ENCODE assay signal across 8 cellular contexts in the genomic region with DNA sequence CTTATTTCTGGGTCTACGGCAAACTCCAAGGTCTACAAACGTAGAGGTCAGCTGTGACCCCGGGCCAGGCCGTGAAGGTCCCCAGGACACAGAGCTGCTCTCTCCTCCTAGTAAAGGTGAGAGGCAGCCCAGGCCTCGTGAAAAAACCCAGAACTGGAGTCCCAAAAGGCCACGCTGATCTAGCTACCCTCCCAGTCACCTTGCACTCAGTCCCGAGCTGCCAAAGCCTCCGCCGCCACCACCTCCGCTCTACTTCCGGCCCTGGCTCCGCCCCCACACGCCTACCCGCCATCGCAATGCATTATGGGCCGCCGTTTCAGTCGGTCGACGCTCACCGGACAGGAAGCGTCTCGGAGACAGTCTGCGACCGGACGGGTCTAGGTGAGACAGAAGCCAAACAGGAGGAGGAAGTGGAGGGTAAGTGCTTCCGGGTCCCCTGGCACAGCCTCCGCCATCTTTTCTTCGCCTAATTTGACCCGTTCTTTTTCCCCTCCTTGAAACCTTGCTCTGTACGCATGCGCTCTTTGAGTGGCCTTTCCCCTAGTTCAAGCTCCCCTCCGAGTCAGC. TPM values are rescaled to one million over a fixed set of nuclear protein-coding genes. Genes with fewer than 3 reads are reported as not detected.
DNase-seq lines count a peak whose midpoint lies in the region; ATAC-seq lines count a peak whose summit lies in the region.

Gene ATP5PF, minus strand, starts transcription at position 251 of the 567 bp plus-strand sequence. CDS start 5,110 bp downstream, outside the sequence.
Gene GABPA, plus strand, starts transcription at position 319 of the 567 bp plus-strand sequence. CDS start 6,627 bp downstream, outside the sequence.

- H3K9me3 ChIP-seq in CD8-positive, alpha-beta memory T cell (ENCODE audit: low read length): no peaks in the 10 kb centered on the region
- no peaks in the 10 kb centered on the region for H3K9me3 ChIP-seq in effector memory CD4-positive, alpha-beta T cell (ENCODE audit: control insufficient read depth, low read length)

- peak within 1 kb of the TSS; percentile 97 to 100 (median 100) for H3K27ac Mint-ChIP-seq in CD8-positive, alpha-beta memory T cell

- peak; percentile 85 for ATAC-seq in GM19468 (IDR thresholded peaks at IDR 0.05; ENCODE audit: extremely low read depth, unreplicated experiment)

- peak within 1 kb of the TSS; percentile 91 for H3K27ac ChIP-seq in CD8-positive, alpha-beta memory T cell (ENCODE audit: low read depth, low read length)
- peak within 1 kb of the TSS; percentile 98 for H3K27ac ChIP-seq in effector memory CD4-positive, alpha-beta T cell (ENCODE audit: insufficient read depth, low read length, poor library complexity, severe bottlenecking)

- no peaks in the 10 kb centered on the region for H3K27me3 Mint-ChIP-seq in CD8-positive, alpha-beta memory T cell

- peak within 1 kb of the TSS; percentile 93 for H3K4me3 ChIP-seq in CD8-positive, alpha-beta memory T cell (ENCODE audit: low read length)
- H3K4me3 ChIP-seq in effector memory CD4-positive, alpha-beta T cell (ENCODE audit: insufficient read depth, low read depth, low read length, poor library complexity, severe bottlenecking): peak within 1 kb of the TSS; percentile 95

- peak; percentile 96 to 98 (median 97) for DNase-seq in CD8-positive, alpha-beta memory T cell
- peak; percentile 94 for DNase-seq in HS-5 (ENCODE audit: low read depth)
- DNase-seq in NK-92 treated with Interleukin-12 subunit alpha and Interleukin-12 subunit beta, amount 100 ng/mL, for 24 hours (lab: John Stamatoyannopoulos, UW): peak; percentile 94
- DNase-seq in activated CD8-positive, alpha-beta memory T cell treated with anti-CD3 and anti-CD28 coated beads for 24 hours: peak; percentile 99
- peak; percentile 94 to 96 (median 95) for DNase-seq in effector memory CD4-positive, alpha-beta T cell
- DNase-seq in lung microvascular endothelial cell (ENCODE audit: low read depth in 2 of 2): peak; percentile 99
- peak; percentile 92 to 96 (median 93) for DNase-seq in stimulated activated CD4-positive, alpha-beta T cell treated with anti-CD3 and anti-CD28 coated beads, TNF-alpha, amount 100 ng/mL, for 48 hours (ENCODE audit: low read depth in 3 of 3)

- H3K4me1 Mint-ChIP-seq in CD8-positive, alpha-beta memory T cell: peaks cover 54 to 74% (median 69%) of the 10 kb centered on the region in 3 donors

- CTCF ChIA-PET in CD8-positive, alpha-beta memory T cell (lab: Charles Lee): interaction anchor here (0.6 to 2.3 kb wide), 4 partner anchors 9 to 130 kb away, joined by 3 to 16 read pairs (median 3); no protein-coding TSS in a partner anchor

- POLR2A ChIA-PET in CD8-positive, alpha-beta memory T cell (lab: Charles Lee): interaction anchor here (0.6 to 1.6 kb wide), 4 partner anchors 127 to 303 kb away, joined by 3 to 10 read pairs (median 4); partner anchors contain the start of gene MRPL39

- peaks cover 17% of the 10 kb centered on the region for H3K4me1 ChIP-seq in CD8-positive, alpha-beta memory T cell (ENCODE audit: insufficient read depth, low read length)
- H3K4me1 ChIP-seq in effector memory CD4-positive, alpha-beta T cell (ENCODE audit: control insufficient read depth, insufficient read depth, low read length, poor library complexity, severe bottlenecking): peaks cover 4% of the 10 kb centered on the region

- peak within 1 kb of the TSS; percentile 97 to 100 (median 100) for H3K4me3 Mint-ChIP-seq in CD8-positive, alpha-beta memory T cell

- H3K27me3 ChIP-seq in CD8-positive, alpha-beta memory T cell (ENCODE audit: insufficient read depth, low read length, poor library complexity, severe bottlenecking): no peaks in the 10 kb centered on the region
- H3K27me3 ChIP-seq in effector memory CD4-positive, alpha-beta T cell (replicated peaks; ENCODE audit: control insufficient read depth, insufficient read depth, low read length, poor library complexity, severe bottlenecking): no peaks in the 10 kb centered on the region

- H3K36me3 ChIP-seq in CD8-positive, alpha-beta memory T cell (ENCODE audit: insufficient read depth, low read length): peaks cover 4% of the 10 kb centered on the region
- peaks cover 4% of the 10 kb centered on the region for H3K36me3 ChIP-seq in effector memory CD4-positive, alpha-beta T cell (ENCODE audit: control insufficient read depth, insufficient read depth, low read length)

- H3K9me3 Mint-ChIP-seq in CD8-positive, alpha-beta memory T cell: no peaks in the 10 kb centered on the region

- H3K36me3 Mint-ChIP-seq in CD8-positive, alpha-beta memory T cell: peaks cover 0 to 36% (median 2%) of the 10 kb centered on the region in 3 donors

RNA-seq across cellular contexts. Expression of gene ATP5PF, which starts in this region (rescaled TPM):
- 100 to 1,000 TPM; 182 to 197 TPM for total RNA-seq in CD8-positive, alpha-beta memory T cell
- 366 TPM for polyA plus RNA-seq in CD8-positive, alpha-beta memory T cell
- 39.4 and 40.3 TPM in 2 replicates for total RNA-seq in lung microvascular endothelial cell

RNA-seq across cellular contexts. Expression of gene GABPA, which starts in this region (rescaled TPM):
- total RNA-seq in CD8-positive, alpha-beta memory T cell: 10 to 100 TPM; 25.0 to 26.8 TPM
- 17.9 TPM for polyA plus RNA-seq in CD8-positive, alpha-beta memory T cell
- total RNA-seq in lung microvascular endothelial cell: 21.8 and 25.8 TPM in 2 replicates

Comparison
In these comparisons a context has a peak if more than half of its experiments do, and no peak if none do; other contexts are left out.
1. Peak in every context shown above with its lines: DNase-seq, ATAC-seq, H3K4me3 ChIP-seq and H3K27ac ChIP-seq.